In the genomic region with DNA sequence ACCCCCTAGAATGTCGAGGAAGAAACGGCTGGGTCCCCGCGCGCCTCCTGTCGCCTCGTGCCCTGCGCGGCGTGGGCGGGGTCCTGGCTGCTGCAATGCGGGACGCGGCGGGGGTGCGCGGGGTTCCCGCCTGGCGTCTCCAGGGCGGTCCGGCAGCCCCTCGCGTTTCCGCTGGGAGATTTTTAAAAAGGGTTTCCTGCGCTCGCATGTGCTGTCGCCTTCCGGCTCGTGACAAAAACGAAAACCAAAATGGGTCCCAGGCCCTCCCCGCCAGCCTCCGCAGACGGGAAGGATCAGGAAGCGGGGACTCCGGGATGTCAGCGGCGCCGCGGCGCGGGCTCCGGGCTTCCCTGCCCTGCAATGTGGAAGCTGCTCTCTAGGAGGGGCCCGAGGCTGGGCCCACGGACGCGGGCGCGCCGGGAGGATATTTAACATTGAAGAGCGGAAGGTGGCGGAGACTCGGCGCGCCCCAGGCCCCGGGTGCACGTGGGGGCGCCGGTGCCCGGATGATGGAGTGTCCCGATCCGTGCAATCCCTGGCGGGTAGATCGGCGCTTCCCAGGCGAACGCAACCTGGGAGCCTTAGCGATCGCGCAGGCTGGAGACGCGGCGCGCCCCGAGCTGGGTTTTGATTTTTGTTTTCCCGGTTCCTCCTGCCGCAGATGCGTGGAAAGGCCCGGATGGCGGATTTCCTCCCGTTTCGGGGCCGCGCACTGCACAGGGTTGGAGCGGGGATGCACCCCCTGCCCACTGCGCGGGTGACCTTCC, we compare ENCODE assay signal across 8 cellular contexts. TPM values are rescaled to one million over a fixed set of nuclear protein-coding genes. Genes with fewer than 3 reads are reported as not detected.
DNase-seq lines count a peak whose midpoint lies in the region; ATAC-seq lines count a peak whose summit lies in the region.

No MANE protein-coding gene starts in this region.

- intact Hi-C loops in left colon (cut with DNase I, micrococcal nuclease): no loop called here

- ATAC-seq in GM21825 (IDR thresholded peaks at IDR 0.05; ENCODE audit: unreplicated experiment) (peak; percentile 35), left colon (peak; percentile 64)
- peak; percentile 32 for ATAC-seq in activated CD4-positive, CD25-positive, alpha-beta regulatory T cell treated with anti-CD3 and anti-CD28 coated beads, Interleukin-2, amount 50 U/mL, for 24 hours

- DNase-seq in GM03348 (ENCODE audit: low spot score) (peak; percentile 78), M059J (ENCODE audit: low read depth) (peak; percentile 44), cerebellar cortex (ENCODE audit: low spot score) (peak; percentile 56), left colon (peak; percentile 52 to 75), COLO829 (ENCODE audit: low spot score) (no peak)
- peak; percentile 73 to 77 for DNase-seq in stimulated activated CD4-positive, alpha-beta T cell treated with anti-CD3 and anti-CD28 coated beads, Interleukin-2, amount 100 ng/mL, for 24 hours

RNA-seq across cellular contexts. Expression of a gene that starts 1.0 kb away (rescaled TPM):
- total RNA-seq in M059J (2014; rRNA removed; shearing (Covaris generic)): 104 and 158 TPM in 2 replicates
- 100 to 1,000 TPM; 104 to 116 TPM for total RNA-seq in left colon
